Comparison of ENCODE assay signal across 25 cellular contexts in genomic region chr16:49016461-49016860, GRCh38.
"Had no signal": no experiment of that assay in that cellular context is flagged by ENCODE, and none has a peak within 500 bp of the region (broad histone marks: within the 10 kb centered on the region; RNA-seq: fewer than 3 reads in every experiment).

No MANE protein-coding gene starts in this region.

- H3K9me3 Mint-ChIP-seq: nephron progenitor cell had no signal

- H3K27ac Mint-ChIP-seq: immature natural killer cell; naive thymus-derived CD8-positive, alpha-beta T cell; nephron progenitor cell; stimulated activated effector memory CD8-positive, alpha-beta T cell treated with anti-CD3 and anti-CD28 coated beads, Interleukin-12 subunit alpha, Interleukin-12 subunit beta, amount 100 ng/mL, for 72 hours had no signal

- H3K36me3 Mint-ChIP-seq: immature natural killer cell; naive thymus-derived CD8-positive, alpha-beta T cell; stimulated activated effector memory CD8-positive, alpha-beta T cell treated with anti-CD3 and anti-CD28 coated beads, Interleukin-12 subunit alpha, Interleukin-12 subunit beta, amount 100 ng/mL, for 72 hours had no signal

- H3K4me3 Mint-ChIP-seq: immature natural killer cell; naive thymus-derived CD8-positive, alpha-beta T cell; nephron progenitor cell; stimulated activated effector memory CD8-positive, alpha-beta T cell treated with anti-CD3 and anti-CD28 coated beads, Interleukin-12 subunit alpha, Interleukin-12 subunit beta, amount 100 ng/mL, for 72 hours had no signal

- H3K4me1 Mint-ChIP-seq: immature natural killer cell; naive thymus-derived CD8-positive, alpha-beta T cell; stimulated activated effector memory CD8-positive, alpha-beta T cell treated with anti-CD3 and anti-CD28 coated beads, Interleukin-12 subunit alpha, Interleukin-12 subunit beta, amount 100 ng/mL, for 72 hours had no signal

- H3K27ac ChIP-seq: epithelial cell of prostate, esophagus muscularis mucosa, foreskin keratinocyte, lower lobe of right lung, ovary, psoas muscle, sigmoid colon, stomach, thyroid gland, vagina had no signal

- ATAC-seq: foreskin keratinocyte; left ventricle myocardium superior; lower lobe of right lung; naive thymus-derived CD8-positive, alpha-beta T cell; psoas muscle; right cardiac atrium; stimulated activated effector memory CD8-positive, alpha-beta T cell treated with anti-CD3 and anti-CD28 coated beads, Interleukin-12 subunit alpha, Interleukin-12 subunit beta, amount 100 ng/mL, for 72 hours had no signal

- H3K4me3 ChIP-seq: esophagus muscularis mucosa, lower lobe of right lung, ovary, psoas muscle, sigmoid colon, stomach, thyroid gland, vagina had no signal

- DNase-seq: cortex of kidney; effector CD4-positive, alpha-beta T cell; foreskin keratinocyte; hypothalamus; immature natural killer cell; left ventricle myocardium superior; lower lobe of right lung; naive thymus-derived CD8-positive, alpha-beta T cell; nephron progenitor cell; occipital lobe; ovary; posterior cingulate gyrus; psoas muscle; right cardiac atrium; sigmoid colon; stimulated activated CD4-positive, alpha-beta T cell treated with anti-CD3 and anti-CD28 coated beads, Interleukin-2, amount 100 ng/mL, for 24 hours; stimulated activated CD4-positive, alpha-beta T cell treated with anti-CD3 and anti-CD28 coated beads, Interleukin-4, amount 100 ng/mL, for 24 hours; stimulated activated naive CD4-positive, alpha-beta T cell treated with Interleukin-2 at 50 U/mL for 16 hours; stomach; thyroid gland; trophoblast cell had no signal
